10 cellular contexts compared by ENCODE assay signal in genomic region chr5:84113246-84114118, GRCh38.
A peak's percentile ranks its signal among the peaks of the same experiment; 100 is the strongest.
DNase-seq lines count a peak whose midpoint lies in the region; ATAC-seq and TF ChIP-seq lines count a peak whose summit lies in the region.
"Had no signal": no experiment of that assay in that cellular context is flagged by ENCODE, and none has a peak within 500 bp of the region (broad histone marks: within the 10 kb centered on the region; RNA-seq: fewer than 3 reads in every experiment).

No MANE protein-coding gene starts in this region.

- no peak for TF ChIP-seq EP300 in neural cell (conservative IDR thresholded peaks at IDR 0.05; ENCODE audit: poor library complexity, severe bottlenecking)

- no peaks in the 10 kb centered on the region for H3K36me3 ChIP-seq in neural cell (ENCODE audit: insufficient read depth, low read length)

- no peak overlapping the region for H3K23ac ChIP-seq in H9 (ENCODE audit: insufficient read length, low read depth, low read length)

- H3K79me2 ChIP-seq in H9 (ENCODE audit: insufficient read depth, low read length) (no peaks in the 10 kb centered on the region), neural cell (replicated peaks; ENCODE audit: insufficient read depth, low read length) (no peaks in the 10 kb centered on the region)

- H4K5ac ChIP-seq in H9 (ENCODE audit: insufficient read length, low read depth, low read length), result no peak overlapping the region

- H4K91ac ChIP-seq in H9 (ENCODE audit: insufficient read length, low read depth, low read length), result no peak overlapping the region

- peaks cover 27 to 29% of the 10 kb centered on the region in 2 experiments for H3K4me1 Mint-ChIP-seq in H9
- H3K4me1 Mint-ChIP-seq: natural killer cell had no signal

- H3K27me3 ChIP-seq in H9 (ENCODE audit: insufficient read depth, low read length) (no peaks in the 10 kb centered on the region), neural cell (ENCODE audit: insufficient read depth, low read depth, low read length) (no peaks in the 10 kb centered on the region)

- no peak for ATAC-seq in HG02884 (IDR thresholded peaks at IDR 0.05; ENCODE audit: unreplicated experiment)
- no peak for ATAC-seq in HG03196 (IDR thresholded peaks at IDR 0.05; ENCODE audit: unreplicated experiment)
- ATAC-seq: natural killer cell had no signal

- no peak overlapping the region for H2BK20ac ChIP-seq in H9 (ENCODE audit: low read depth, low read length, poor library complexity, severe bottlenecking)

- H3K4ac ChIP-seq in H9 (ENCODE audit: low read depth, low read length), result no peak overlapping the region

- H4K8ac ChIP-seq in H9 (replicated peaks; ENCODE audit: insufficient read length, low read depth, low read length), result no peak overlapping the region

- no peaks in the 10 kb centered on the region for H3K23me2 ChIP-seq in H9 (ENCODE audit: insufficient read length, low read depth, low read length, poor library complexity, severe bottlenecking)

- H3K18ac ChIP-seq in H9 (ENCODE audit: insufficient read length, low read depth, low read length), result no peak overlapping the region

- no peaks in the 10 kb centered on the region for H3K9me2 ChIP-seq in neural cell (ENCODE audit: insufficient read depth, low read length)

- TF ChIP-seq CTCF in H9 (conservative IDR thresholded peaks at IDR 0.05), result no peak
- no peak for TF ChIP-seq CTCF in neural cell (IDR thresholded peaks at IDR 0.05; ENCODE audit: poor library complexity, severe bottlenecking)

- H3K27me3 Mint-ChIP-seq in H9 (ENCODE audit: low read depth), result no peaks in the 10 kb centered on the region

- WGBS in H9 (ENCODE audit: extremely low coverage, insufficient read length, low lambda C conversion rate), result no CpG with 5 or more reads among the region's 7 CpGs

- TF ChIP-seq RAD21 in neural cell (conservative IDR thresholded peaks at IDR 0.05), result no peak

- peak; percentile 55 for DNase-seq in H9
- DNase-seq in NCI-H345 (lab: John Stamatoyannopoulos, UW), result peak; percentile 85
- peak; percentile 50 for DNase-seq in cerebellar cortex (ENCODE audit: low spot score)
- no peak for DNase-seq in mucosa of gallbladder (ENCODE audit: low spot score)
- no peak for DNase-seq in stimulated activated CD4-positive, alpha-beta T cell treated with anti-CD3 and anti-CD28 coated beads, Interleukin-12 subunit alpha, Interleukin-12 subunit beta, amount 100 ng/mL, for 4 hours
- DNase-seq: natural killer cell had no signal

- H2BK5ac ChIP-seq in H9 (ENCODE audit: insufficient read length, low read length), result no peak overlapping the region

- peak overlapping the region in 2 of 3 experiments; percentile 37 to 60; a peak in 4 of 7 replicates for H3K27ac Mint-ChIP-seq in H9
- H3K27ac Mint-ChIP-seq: natural killer cell; T-helper 2 cell treated with Interferon-gamma antibody and Interleukin-4, amounts not matched to agents 5 μg/mL and 100 μg/mL, for 36 hours had no signal

- H3K79me1 ChIP-seq in H9 (ENCODE audit: insufficient read depth, low read depth, low read length, poor library complexity, severe bottlenecking), result no peaks in the 10 kb centered on the region

- H2BK12ac ChIP-seq in H9 (ENCODE audit: insufficient read length, low read depth, low read length), result no peak overlapping the region

- peaks cover 5% of the 10 kb centered on the region; the same call in 1 of the 2 replicates for H3K4me1 ChIP-seq in H9 (ENCODE audit: insufficient read depth, low read length)

- H3K27ac ChIP-seq in H9 (ENCODE audit: insufficient read length, low read depth, low read length) (no peak overlapping the region), neural cell (ENCODE audit: low read length) (peak overlapping the region; percentile 51)

- H4K20me1 ChIP-seq in H9 (ENCODE audit: control insufficient read depth, insufficient read depth, insufficient read length), result no peaks in the 10 kb centered on the region
- H4K20me1 ChIP-seq in neural cell (ENCODE audit: insufficient read depth), result no peaks in the 10 kb centered on the region

- no peak overlapping the region for H3T11ph ChIP-seq in H9 (ENCODE audit: low read length)

- H3K9ac ChIP-seq in H9 (ENCODE audit: extremely low read depth, insufficient read length, low read length) (no peak overlapping the region), neural cell (ENCODE audit: low read length) (peak overlapping the region; percentile 32)

- no peak overlapping the region for H3K56ac ChIP-seq in H9 (ENCODE audit: insufficient read length, low read depth, low read length)

- no peak overlapping the region for H3K14ac ChIP-seq in H9 (ENCODE audit: insufficient read depth, low read length)

- no peak overlapping the region for H2AFZ ChIP-seq in H9 (ENCODE audit: low read length)
- no peak overlapping the region for H2AFZ ChIP-seq in neural cell (ENCODE audit: low read depth, low read length)

- H3K9me3 ChIP-seq in H9 (ENCODE audit: control insufficient read depth, low read depth, low read length) (no peaks in the 10 kb centered on the region), neural cell (ENCODE audit: low read length) (no peaks in the 10 kb centered on the region)

- H2AK5ac ChIP-seq in H9 (ENCODE audit: insufficient read length, low read length), result no peak overlapping the region

- no peaks in the 10 kb centered on the region for H3K9me3 Mint-ChIP-seq in H9
- H3K9me3 Mint-ChIP-seq: T-helper 2 cell treated with Interferon-gamma antibody and Interleukin-4, amounts not matched to agents 5 μg/mL and 100 μg/mL, for 36 hours had no signal

- H3K36me3 Mint-ChIP-seq in H9 (ENCODE audit: insufficient read depth in 1 of 3, low read depth in 3 of 3), result no peaks in the 10 kb centered on the region
- H3K36me3 Mint-ChIP-seq: natural killer cell had no signal

- H3K4me2 ChIP-seq in H9 (ENCODE audit: insufficient read depth, insufficient read length, low read length) (no peak overlapping the region), neural cell (ENCODE audit: low read length) (no peak overlapping the region)

- H2BK120ac ChIP-seq in H9 (ENCODE audit: low read depth, low read length, poor library complexity, severe bottlenecking), result no peak overlapping the region

- peaks cover 3% of the 10 kb centered on the region for H3F3A ChIP-seq in neural cell (ENCODE audit: insufficient read depth, low read length, poor library complexity, severe bottlenecking)

- no peak overlapping the region for H3K4me3 Mint-ChIP-seq in H9
- H3K4me3 Mint-ChIP-seq: natural killer cell; T-helper 2 cell treated with Interferon-gamma antibody and Interleukin-4, amounts not matched to agents 5 μg/mL and 100 μg/mL, for 36 hours had no signal

- H3K4me3 ChIP-seq in neural cell (ENCODE audit: low read length), result peak overlapping the region; percentile 51

- no peak overlapping the region for H2BK15ac ChIP-seq in H9 (ENCODE audit: low read depth, low read length)

TF ChIP-seq in neural cell, 6 proteins besides CTCF, POLR2A, EP300 and RAD21:
- TF ChIP-seq SMC3 (conservative IDR thresholded peaks at IDR 0.05; ENCODE audit: poor library complexity), result no peak
- no peak for TF ChIP-seq EZH2 (IDR thresholded peaks at IDR 0.05; ENCODE audit: borderline replicate concordance, insufficient read depth, low read length, poor library complexity, severe bottlenecking)
- no peak for TF ChIP-seq REST (IDR thresholded peaks at IDR 0.05; ENCODE audit: borderline replicate concordance)
- no peak for TF ChIP-seq MXI1 (conservative IDR thresholded peaks at IDR 0.05; ENCODE audit: poor library complexity, severe bottlenecking)
- TF ChIP-seq TAF1 (IDR thresholded peaks at IDR 0.05; ENCODE audit: low read depth), result no peak
- TF ChIP-seq POLR2AphosphoS5 (IDR thresholded peaks at IDR 0.05), result no peak

Comparison
In these comparisons a context has a peak if more than half of its experiments do, and no peak if none do; other contexts are left out.
1. DNase-seq: peak in H9 (single experiment), NCI-H345 (single experiment) and cerebellar cortex (single experiment); none in mucosa of gallbladder (single experiment) and stimulated activated CD4-positive, alpha-beta T cell treated with anti-CD3 and anti-CD28 coated beads, Interleukin-12 subunit alpha, Interleukin-12 subunit beta, amount 100 ng/mL, for 4 hours (single experiment).